Comparison of ENCODE assay signal across 1 cellular context in genomic region chr5:70906624-70907023, GRCh38. TPM values are rescaled to one million over a fixed set of nuclear protein-coding genes. Genes with fewer than 3 reads are reported as not detected.
"Had no signal": no experiment of that assay in that cellular context is flagged by ENCODE, and none has a peak within 500 bp of the region (broad histone marks: within the 10 kb centered on the region; RNA-seq: fewer than 3 reads in every experiment).

No MANE protein-coding gene starts in this region.

RNA-seq across cellular contexts. Expression of gene SERF1A, which starts 6.2 kb away (rescaled TPM):
- total RNA-seq: ascending aorta had no signal
